In genomic region chr3:79148786-79149185, GRCh38 we compare ENCODE assay signal across 17 cellular contexts.
"Had no signal": no experiment of that assay in that cellular context is flagged by ENCODE, and none has a peak within 500 bp of the region (broad histone marks: within the 10 kb centered on the region; RNA-seq: fewer than 3 reads in every experiment).

No MANE protein-coding gene starts in this region.

- DNase-seq: activated CD4-positive, alpha-beta T cell treated with anti-CD3 and anti-CD28 coated beads for 1 hour; activated CD4-positive, alpha-beta T cell treated with anti-CD3 and anti-CD28 coated beads, Interleukin-2, amount 50 U/mL, for 48 hours; activated CD8-positive, alpha-beta memory T cell treated with anti-CD3 and anti-CD28 coated beads, Interleukin-2, amount 10 ng/mL, durations not matched to agents 7 days and 5 days; activated effector memory CD4-positive, alpha-beta T cell treated with Interleukin-2 at 50 U/mL for 16 hours; activated T-cell treated with anti-CD3 and anti-CD28 coated beads, Interleukin-2, amount 50 U/mL, for 24 hours; glutamatergic neuron; left colon; mucosa of descending colon; natural killer cell; right cardiac atrium; stimulated activated CD4-positive, alpha-beta T cell treated with anti-CD3 and anti-CD28 coated beads, Interleukin-2, amount 100 ng/mL, for 24 hours; stimulated activated naive B cell treated with anti-CD40 and anti-IgM and Interleukin-4, amounts not matched to agents 10 μg/mL and 1 μg/mL and 100 μg/mL, for 72 hours; substantia nigra; T-cell; T1000; upper lobe of right lung had no signal

- H3K27me3 ChIP-seq: breast epithelium, upper lobe of right lung had no signal

- H3K4me3 ChIP-seq: breast epithelium, mucosa of descending colon, upper lobe of right lung had no signal

- H3K36me3 ChIP-seq: breast epithelium, upper lobe of right lung had no signal

- H3K9me3 ChIP-seq: breast epithelium, mucosa of descending colon, upper lobe of right lung had no signal

- H3K4me1 ChIP-seq: breast epithelium, upper lobe of right lung had no signal

- H3K27ac ChIP-seq: breast epithelium, upper lobe of right lung had no signal

- ATAC-seq: activated CD8-positive, alpha-beta memory T cell treated with anti-CD3 and anti-CD28 coated beads, Interleukin-2, amount 10 ng/mL, durations not matched to agents 7 days and 5 days; left colon; mucosa of descending colon; natural killer cell; right cardiac atrium; stimulated activated naive B cell treated with anti-CD40 and anti-IgM and Interleukin-4, amounts not matched to agents 10 μg/mL and 1 μg/mL and 100 μg/mL, for 72 hours; T-cell; upper lobe of right lung had no signal
